ENCODE assay signal across 18 cellular contexts in genomic region chr1:153360592-153360991, GRCh38. TPM values are rescaled to one million over a fixed set of nuclear protein-coding genes. Genes with fewer than 3 reads are reported as not detected.
A peak's percentile ranks its signal among the peaks of the same experiment; 100 is the strongest.
DNase-seq lines count a peak whose midpoint lies in the region; ATAC-seq and TF ChIP-seq lines count a peak whose summit lies in the region.
"Had no signal": no experiment of that assay in that cellular context is flagged by ENCODE, and none has a peak within 500 bp of the region (broad histone marks: within the 10 kb centered on the region; RNA-seq: fewer than 3 reads in every experiment).

No MANE protein-coding gene starts in this region.

- TF ChIP-seq CTCF in cardiac muscle cell (IDR thresholded peaks at IDR 0.05; ENCODE audit: low read depth, low read length): no peak
- no peak for TF ChIP-seq CTCF in heart right ventricle (IDR thresholded peaks at IDR 0.05)
- TF ChIP-seq CTCF in neutrophil (IDR thresholded peaks at IDR 0.05): no peak

- no peaks in the 10 kb centered on the region for H3K4me1 Mint-ChIP-seq in activated T-helper 2 cell treated with anti-CD3 and anti-CD28 coated beads, Interferon-gamma antibody, Interleukin-2, Interleukin-4, amounts not matched to agents 10 μg/mL and 5 μg/mL and 100 μg/mL, durations not matched to agents 14 hours and 24 hours and 36 hours (ENCODE audit: low read depth)
- peaks cover 14% of the 10 kb centered on the region for H3K4me1 Mint-ChIP-seq in activated T-cell treated with anti-CD3 and anti-CD28 coated beads, Interleukin-2, amount 50 U/mL, for 4 hours (ENCODE audit: low read depth)

- H3K36me3 Mint-ChIP-seq in activated T-helper 2 cell treated with anti-CD3 and anti-CD28 coated beads, Interferon-gamma antibody, Interleukin-2, Interleukin-4, amounts not matched to agents 10 μg/mL and 5 μg/mL and 100 μg/mL, durations not matched to agents 14 hours and 24 hours and 36 hours (ENCODE audit: low read depth): no peaks in the 10 kb centered on the region
- H3K36me3 Mint-ChIP-seq in activated T-cell treated with anti-CD3 and anti-CD28 coated beads, Interleukin-2, amount 50 U/mL, for 4 hours (ENCODE audit: insufficient read depth): no peaks in the 10 kb centered on the region
- H3K36me3 Mint-ChIP-seq: CD8-positive, alpha-beta memory T cell had no signal

- H3K9me3 ChIP-seq in cardiac muscle cell (ENCODE audit: low read depth): no peaks in the 10 kb centered on the region
- H3K9me3 ChIP-seq in heart right ventricle: no peaks in the 10 kb centered on the region
- no peaks in the 10 kb centered on the region for H3K9me3 ChIP-seq in esophagus (ENCODE audit: control insufficient read depth in 2 of 2, insufficient read depth in 1 of 2, low read depth in 1 of 2, low read length in 1 of 2)
- peaks cover 5% of the 10 kb centered on the region for H3K9me3 ChIP-seq in neutrophil

- 88 to 94% methylated on average over 11 of the region's 11 CpGs for WGBS in heart right ventricle, 2 donors
- 80 to 85% methylated on average over 11 of the region's 11 CpGs for WGBS in esophagus, 2 donors

- H3K27ac ChIP-seq in cardiac muscle cell (peak overlapping the region; percentile 87), heart right ventricle (peak overlapping the region in 2 of 10 donors; percentile 10 to 86), esophagus (ENCODE audit: low read depth in 2 of 2, low read length in 1 of 2) (peak overlapping the region; percentile 78), neutrophil (peak overlapping the region; percentile 100)

- H3K4me1 ChIP-seq in cardiac muscle cell (ENCODE audit: low read depth): peaks cover 40% of the 10 kb centered on the region
- peaks cover 0 to 63% (median 6%) of the 10 kb centered on the region in 9 donors for H3K4me1 ChIP-seq in heart right ventricle
- H3K4me1 ChIP-seq in esophagus (ENCODE audit: control insufficient read depth in 2 of 2, insufficient read depth in 2 of 2, low read length in 1 of 2): peaks cover 2 to 21% of the 10 kb centered on the region in 2 donors
- peaks cover 81 to 99% of the 10 kb centered on the region in 2 experiments for H3K4me1 ChIP-seq in neutrophil (ENCODE audit: control insufficient read depth in 1 of 2, insufficient read depth in 1 of 2, low read depth in 1 of 2, low read length in 1 of 2)

- DNase-seq in cardiac muscle cell (ENCODE audit: low read depth in 1 of 2, low spot score in 1 of 2): peak in 1 of 2 donors; percentile 57
- DNase-seq in heart right ventricle: no peak
- DNase-seq in DMS153 (lab: John Stamatoyannopoulos, UW): no peak
- DNase-seq in activated T-helper 2 cell treated with anti-CD3 and anti-CD28 coated beads, Interferon-gamma antibody, Interleukin-2, Interleukin-4, amounts not matched to agents 10 μg/mL and 5 μg/mL and 100 μg/mL, durations not matched to agents 14 hours and 24 hours and 36 hours (ENCODE audit: low spot score): no peak
- no peak for DNase-seq in NAMALWA (ENCODE audit: low spot score)
- no peak for DNase-seq in activated T-cell treated with anti-CD3 and anti-CD28 coated beads, Interleukin-2, amount 50 U/mL, for 4 hours
- DNase-seq: CD8-positive, alpha-beta memory T cell; DND-41; NCI-H1417; NCI-H2029; NCI-H2171; NCI-H446; OCI-M1 had no signal

- H3K27me3 ChIP-seq in cardiac muscle cell (no peaks in the 10 kb centered on the region), heart right ventricle (peaks cover 0 to 1% (median 0%) of the 10 kb centered on the region in 7 donors), esophagus (ENCODE audit: control insufficient read depth in 1 of 2, insufficient read depth in 2 of 2, low read length in 2 of 2) (no peaks in the 10 kb centered on the region), neutrophil (no peaks in the 10 kb centered on the region)

- intact Hi-C loops in heart right ventricle (cut with DNase I): loop anchor here in 1 of 10 donors (5.0 kb wide), 1 partner anchor 122 kb away; no protein-coding TSS in a partner anchor
- intact Hi-C loops in activated T-helper 2 cell treated with anti-CD3 and anti-CD28 coated beads, Interferon-gamma antibody, Interleukin-2, Interleukin-4, amounts not matched to agents 10 μg/mL and 5 μg/mL and 100 μg/mL, durations not matched to agents 14 hours and 24 hours and 36 hours (cut with micrococcal nuclease): no loop called here

- H3K4me3 Mint-ChIP-seq in activated T-helper 2 cell treated with anti-CD3 and anti-CD28 coated beads, Interferon-gamma antibody, Interleukin-2, Interleukin-4, amounts not matched to agents 10 μg/mL and 5 μg/mL and 100 μg/mL, durations not matched to agents 14 hours and 24 hours and 36 hours (ENCODE audit: low read depth): no peak overlapping the region
- H3K4me3 Mint-ChIP-seq in activated T-cell treated with anti-CD3 and anti-CD28 coated beads, Interleukin-2, amount 50 U/mL, for 4 hours: no peak overlapping the region
- H3K4me3 Mint-ChIP-seq: CD8-positive, alpha-beta memory T cell; GM23338 had no signal

- no peak for ATAC-seq in heart right ventricle
- ATAC-seq in activated T-cell treated with anti-CD3 and anti-CD28 coated beads, Interleukin-2, amount 50 U/mL, for 4 hours: no peak
- ATAC-seq: GM23338 had no signal

- H3K36me3 ChIP-seq in cardiac muscle cell (no peaks in the 10 kb centered on the region), heart right ventricle (peaks cover 0 to 5% (median 0%) of the 10 kb centered on the region in 9 donors), esophagus (ENCODE audit: control insufficient read depth in 2 of 2, insufficient read depth in 2 of 2, low read length in 1 of 2) (peaks cover 0 to 3% of the 10 kb centered on the region in 2 donors), neutrophil (peaks cover 41% of the 10 kb centered on the region)

- H3K27ac Mint-ChIP-seq in activated T-helper 2 cell treated with anti-CD3 and anti-CD28 coated beads, Interferon-gamma antibody, Interleukin-2, Interleukin-4, amounts not matched to agents 10 μg/mL and 5 μg/mL and 100 μg/mL, durations not matched to agents 14 hours and 24 hours and 36 hours: no peak overlapping the region
- H3K27ac Mint-ChIP-seq: CD8-positive, alpha-beta memory T cell; GM23338 had no signal

- H3K9me3 Mint-ChIP-seq in activated T-helper 2 cell treated with anti-CD3 and anti-CD28 coated beads, Interferon-gamma antibody, Interleukin-2, Interleukin-4, amounts not matched to agents 10 μg/mL and 5 μg/mL and 100 μg/mL, durations not matched to agents 14 hours and 24 hours and 36 hours: no peaks in the 10 kb centered on the region
- no peaks in the 10 kb centered on the region for H3K9me3 Mint-ChIP-seq in activated T-cell treated with anti-CD3 and anti-CD28 coated beads, Interleukin-2, amount 50 U/mL, for 4 hours
- H3K9me3 Mint-ChIP-seq: CD8-positive, alpha-beta memory T cell; GM23338 had no signal

- H3K4me3 ChIP-seq in cardiac muscle cell: no peak overlapping the region
- H3K4me3 ChIP-seq in heart right ventricle: peak overlapping the region in 1 of 10 donors; percentile 50
- peak overlapping the region in 1 of 2 donors; percentile 30 for H3K4me3 ChIP-seq in esophagus (ENCODE audit: low read depth in 1 of 2, low read length in 2 of 2)
- peak overlapping the region; percentile 97 for H3K4me3 ChIP-seq in neutrophil (ENCODE audit: low read depth in 1 of 2, low read length in 1 of 2)
- H3K4me3 ChIP-seq: GM23338 had no signal

- no peaks in the 10 kb centered on the region for H3K27me3 Mint-ChIP-seq in activated T-helper 2 cell treated with anti-CD3 and anti-CD28 coated beads, Interferon-gamma antibody, Interleukin-2, Interleukin-4, amounts not matched to agents 10 μg/mL and 5 μg/mL and 100 μg/mL, durations not matched to agents 14 hours and 24 hours and 36 hours (ENCODE audit: low read depth)
- H3K27me3 Mint-ChIP-seq in activated T-cell treated with anti-CD3 and anti-CD28 coated beads, Interleukin-2, amount 50 U/mL, for 4 hours (ENCODE audit: low read depth): peaks cover 4% of the 10 kb centered on the region

RNA-seq across cellular contexts. Expression of gene S100A9, which starts 2.9 kb away (rescaled TPM):
- 0.74 and 1.3 TPM in 2 replicates for total RNA-seq in cardiac muscle cell
- polyA plus RNA-seq in cardiac muscle cell: 3.0 TPM in 1 of 2 replicates, not detected in the other
- total RNA-seq in heart right ventricle: 100 to 1,000 TPM in 3 of 10 donors, 10 to 100 TPM in 6, 1 to 10 TPM in 1; 9.9 to 182 (median 36.0) TPM
- 100 to 1,000 TPM; 111 to 177 TPM for polyA plus RNA-seq in heart right ventricle
- over 10,000 TPM; 47,233 to 60,368 TPM for polyA plus RNA-seq in esophagus
- total RNA-seq in activated T-helper 2 cell treated with anti-CD3 and anti-CD28 coated beads, Interferon-gamma antibody, Interleukin-2, Interleukin-4, amounts not matched to agents 10 μg/mL and 5 μg/mL and 100 μg/mL, durations not matched to agents 14 hours and 24 hours and 36 hours: not detected in 2 replicates
- total RNA-seq in activated T-cell treated with anti-CD3 and anti-CD28 coated beads, Interleukin-2, amount 50 U/mL, for 4 hours: under 1 TPM in 1 of 3 donors, not detected in 2; 0.38 TPM
- total RNA-seq: A172, GM23338 had no signal
- polyA plus RNA-seq: BJ, GM23338 had no signal

RNA-seq across cellular contexts. Expression of gene PGLYRP4, which starts 12.0 kb away (rescaled TPM):
- total RNA-seq in cardiac muscle cell (not detected in 2 replicates), heart right ventricle (not detected)
- polyA plus RNA-seq in cardiac muscle cell (0.33 TPM in 1 of 2 replicates, not detected in the other), heart right ventricle (not detected), esophagus (1 to 10 TPM; 3.1 to 3.3 TPM)
- not detected in 2 replicates for total RNA-seq in activated T-helper 2 cell treated with anti-CD3 and anti-CD28 coated beads, Interferon-gamma antibody, Interleukin-2, Interleukin-4, amounts not matched to agents 10 μg/mL and 5 μg/mL and 100 μg/mL, durations not matched to agents 14 hours and 24 hours and 36 hours
- not detected for total RNA-seq in activated T-cell treated with anti-CD3 and anti-CD28 coated beads, Interleukin-2, amount 50 U/mL, for 4 hours
- total RNA-seq: A172; CD8-positive, alpha-beta memory T cell; GM23338 had no signal
- polyA plus RNA-seq: BJ; CD8-positive, alpha-beta memory T cell; GM23338 had no signal

RNA-seq across cellular contexts. Expression of gene S100A12, which starts 14.8 kb away (rescaled TPM):
- total RNA-seq in cardiac muscle cell (not detected in 2 replicates), heart right ventricle (10 to 100 TPM in 1 of 10 donors, 1 to 10 TPM in 6, under 1 TPM in 2, not detected in 1; 0.49 to 12.9 (median 1.9) TPM)
- polyA plus RNA-seq in cardiac muscle cell (not detected in 2 replicates), heart right ventricle (1 to 10 TPM; 4.6 to 6.2 TPM), esophagus (100 to 1,000 TPM in 1 of 2 donors, 10 to 100 TPM in 1; 67.2 to 222 TPM)
- not detected in 2 replicates for total RNA-seq in activated T-helper 2 cell treated with anti-CD3 and anti-CD28 coated beads, Interferon-gamma antibody, Interleukin-2, Interleukin-4, amounts not matched to agents 10 μg/mL and 5 μg/mL and 100 μg/mL, durations not matched to agents 14 hours and 24 hours and 36 hours
- total RNA-seq in activated T-cell treated with anti-CD3 and anti-CD28 coated beads, Interleukin-2, amount 50 U/mL, for 4 hours: not detected
- total RNA-seq: A172; CD8-positive, alpha-beta memory T cell; GM23338 had no signal
- polyA plus RNA-seq: BJ; CD8-positive, alpha-beta memory T cell; GM23338 had no signal

RNA-seq across cellular contexts. Expression of gene S100A8, which starts 30.3 kb away (rescaled TPM):
- total RNA-seq in cardiac muscle cell: 1.9 TPM in 1 of 2 replicates, not detected in the other
- 4.4 and 12.2 TPM in 2 replicates for polyA plus RNA-seq in cardiac muscle cell
- total RNA-seq in heart right ventricle: 100 to 1,000 TPM in 1 of 10 donors, 10 to 100 TPM in 7, 1 to 10 TPM in 2; 6.2 to 105 (median 24.5) TPM
- 10 to 100 TPM; 73.6 to 79.2 TPM for polyA plus RNA-seq in heart right ventricle
- polyA plus RNA-seq in esophagus: over 10,000 TPM; 44,360 to 65,887 TPM
- not detected in 2 replicates for total RNA-seq in activated T-helper 2 cell treated with anti-CD3 and anti-CD28 coated beads, Interferon-gamma antibody, Interleukin-2, Interleukin-4, amounts not matched to agents 10 μg/mL and 5 μg/mL and 100 μg/mL, durations not matched to agents 14 hours and 24 hours and 36 hours
- not detected for total RNA-seq in activated T-cell treated with anti-CD3 and anti-CD28 coated beads, Interleukin-2, amount 50 U/mL, for 4 hours
- total RNA-seq: A172; CD8-positive, alpha-beta memory T cell; GM23338 had no signal
- polyA plus RNA-seq: BJ; CD8-positive, alpha-beta memory T cell; GM23338 had no signal

RNA-seq across cellular contexts. Expression of gene PGLYRP3, which starts 47.8 kb away (rescaled TPM):
- not detected in 2 replicates for total RNA-seq in cardiac muscle cell
- polyA plus RNA-seq in cardiac muscle cell: not detected in 2 replicates
- not detected for total RNA-seq in heart right ventricle
- polyA plus RNA-seq in heart right ventricle: not detected
- 10 to 100 TPM in 1 of 2 donors, 1 to 10 TPM in 1; 9.9 to 21.5 TPM for polyA plus RNA-seq in esophagus
- not detected in 2 replicates for total RNA-seq in activated T-helper 2 cell treated with anti-CD3 and anti-CD28 coated beads, Interferon-gamma antibody, Interleukin-2, Interleukin-4, amounts not matched to agents 10 μg/mL and 5 μg/mL and 100 μg/mL, durations not matched to agents 14 hours and 24 hours and 36 hours
- total RNA-seq in activated T-cell treated with anti-CD3 and anti-CD28 coated beads, Interleukin-2, amount 50 U/mL, for 4 hours: not detected
- total RNA-seq: A172; CD8-positive, alpha-beta memory T cell; GM23338 had no signal
- polyA plus RNA-seq: BJ; CD8-positive, alpha-beta memory T cell; GM23338 had no signal
